Comparison of ENCODE assay signal across 1 cellular context in genomic region chr1:145959333-145959732, GRCh38.
TF ChIP-seq lines count a peak whose summit lies in the region.

No MANE protein-coding gene starts in this region.

TF ChIP-seq in GM23338, 12 proteins besides CTCF, POLR2A, EP300 and RAD21:
- TF ChIP-seq ETS1 (IDR thresholded peaks at IDR 0.05): no peak
- TF ChIP-seq CREB1 (CRISPR knock-in tag; IDR thresholded peaks at IDR 0.05; ENCODE audit: low read depth): no peak
- no peak for TF ChIP-seq ZNF331 (CRISPR knock-in tag; IDR thresholded peaks at IDR 0.05; ENCODE audit: low read depth)
- TF ChIP-seq, protein P1, sequence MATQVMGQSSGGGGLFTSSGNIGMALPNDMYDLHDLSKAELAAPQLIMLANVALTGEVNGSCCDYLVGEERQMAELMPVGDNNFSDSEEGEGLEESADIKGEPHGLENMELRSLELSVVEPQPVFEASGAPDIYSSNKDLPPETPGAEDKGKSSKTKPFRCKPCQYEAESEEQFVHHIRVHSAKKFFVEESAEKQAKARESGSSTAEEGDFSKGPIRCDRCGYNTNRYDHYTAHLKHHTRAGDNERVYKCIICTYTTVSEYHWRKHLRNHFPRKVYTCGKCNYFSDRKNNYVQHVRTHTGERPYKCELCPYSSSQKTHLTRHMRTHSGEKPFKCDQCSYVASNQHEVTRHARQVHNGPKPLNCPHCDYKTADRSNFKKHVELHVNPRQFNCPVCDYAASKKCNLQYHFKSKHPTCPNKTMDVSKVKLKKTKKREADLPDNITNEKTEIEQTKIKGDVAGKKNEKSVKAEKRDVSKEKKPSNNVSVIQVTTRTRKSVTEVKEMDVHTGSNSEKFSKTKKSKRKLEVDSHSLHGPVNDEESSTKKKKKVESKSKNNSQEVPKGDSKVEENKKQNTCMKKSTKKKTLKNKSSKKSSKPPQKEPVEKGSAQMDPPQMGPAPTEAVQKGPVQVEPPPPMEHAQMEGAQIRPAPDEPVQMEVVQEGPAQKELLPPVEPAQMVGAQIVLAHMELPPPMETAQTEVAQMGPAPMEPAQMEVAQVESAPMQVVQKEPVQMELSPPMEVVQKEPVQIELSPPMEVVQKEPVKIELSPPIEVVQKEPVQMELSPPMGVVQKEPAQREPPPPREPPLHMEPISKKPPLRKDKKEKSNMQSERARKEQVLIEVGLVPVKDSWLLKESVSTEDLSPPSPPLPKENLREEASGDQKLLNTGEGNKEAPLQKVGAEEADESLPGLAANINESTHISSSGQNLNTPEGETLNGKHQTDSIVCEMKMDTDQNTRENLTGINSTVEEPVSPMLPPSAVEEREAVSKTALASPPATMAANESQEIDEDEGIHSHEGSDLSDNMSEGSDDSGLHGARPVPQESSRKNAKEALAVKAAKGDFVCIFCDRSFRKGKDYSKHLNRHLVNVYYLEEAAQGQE (IDR thresholded peaks at IDR 0.05; ENCODE audit: unreplicated experiment): no peak
- TF ChIP-seq EZH2phosphoT487 (IDR thresholded peaks at IDR 0.05; ENCODE audit: unreplicated experiment): no peak
- no peak for TF ChIP-seq EZH2 (IDR thresholded peaks at IDR 0.05; ENCODE audit: low read depth, unreplicated experiment)
- TF ChIP-seq NANOG (IDR thresholded peaks at IDR 0.05; ENCODE audit: borderline replicate concordance): no peak
- TF ChIP-seq POLR2AphosphoS5 (IDR thresholded peaks at IDR 0.05; ENCODE audit: low read depth): no peak
- TF ChIP-seq ZNF462 (CRISPR knock-in tag; IDR thresholded peaks at IDR 0.05): no peak
- TF ChIP-seq ZNF114 (CRISPR knock-in tag; IDR thresholded peaks at IDR 0.05): no peak
- no peak for TF ChIP-seq JUNB (IDR thresholded peaks at IDR 0.05; ENCODE audit: unreplicated experiment)
- TF ChIP-seq STAT1 (IDR thresholded peaks at IDR 0.05; ENCODE audit: unreplicated experiment): no peak
